19 cellular contexts compared by ENCODE assay signal in the genomic region with DNA sequence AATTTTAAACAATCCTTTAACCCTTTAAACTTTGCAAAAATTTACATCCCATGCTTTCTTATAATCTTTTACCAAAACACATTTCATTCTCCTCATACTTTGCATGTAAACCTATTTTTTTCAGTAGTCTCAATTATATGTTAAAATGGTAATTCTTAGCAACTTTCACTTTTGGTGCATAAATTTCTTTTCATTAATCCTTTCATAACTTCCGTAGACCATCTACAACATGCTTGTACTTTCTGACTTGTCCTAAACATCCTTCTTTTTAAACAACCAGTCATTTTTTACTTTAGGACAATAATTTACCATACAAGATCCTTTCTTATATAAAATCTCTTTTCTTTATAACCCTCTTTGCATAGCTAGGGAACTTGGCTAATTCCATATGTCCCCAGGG. TPM values are rescaled to one million over a fixed set of nuclear protein-coding genes. Genes with fewer than 3 reads are reported as not detected.
A peak's percentile ranks its signal among the peaks of the same experiment; 100 is the strongest.
DNase-seq lines count a peak whose midpoint lies in the region; ATAC-seq and TF ChIP-seq lines count a peak whose summit lies in the region.
"Had no signal": no experiment of that assay in that cellular context is flagged by ENCODE, and none has a peak within 500 bp of the region (broad histone marks: within the 10 kb centered on the region; RNA-seq: fewer than 3 reads in every experiment).

No MANE protein-coding gene starts in this region.

- H3K4me3 ChIP-seq in mucosa of descending colon, result no peak overlapping the region
- H3K4me3 ChIP-seq: suprapubic skin, uterus had no signal

- H3K9me3 ChIP-seq in mucosa of descending colon, result peaks cover 10% of the 10 kb centered on the region
- H3K9me3 ChIP-seq: suprapubic skin, uterus had no signal

- DNase-seq in NCI-H82 (lab: John Stamatoyannopoulos, UW) (peak; percentile 6), NCI-H82 treated with DMSO at 0.1 percent for 48 hours (lab: John Stamatoyannopoulos, UW; ENCODE audit: unreplicated experiment) (no peak), HS-27A (ENCODE audit: low read depth) (peak; percentile 22), RKO (ENCODE audit: low spot score) (peak; percentile 30), left kidney (ENCODE audit: low read depth, low spot score) (peak; percentile 41), mucosa of descending colon (no peak)
- DNase-seq: activated CD4-positive, alpha-beta T cell treated with anti-CD3 and anti-CD28 coated beads for 48 hours; activated effector memory CD4-positive, alpha-beta T cell treated with Interleukin-2 at 50 U/mL for 16 hours; CD4-positive, alpha-beta memory T cell; left ventricle myocardium superior; NCI-H187 treated with DMSO at 0.1 percent for 48 hours; NCI-H524 treated with DMSO at 0.1 percent for 48 hours; SHP77 treated with DMSO at 0.1 percent for 48 hours; T-helper 1 cell; uterus had no signal

- no peaks in the 10 kb centered on the region for H3K4me1 ChIP-seq in mucosa of descending colon (ENCODE audit: low read depth)
- H3K4me1 ChIP-seq: suprapubic skin, uterus had no signal

- no peaks in the 10 kb centered on the region for H3K36me3 ChIP-seq in mucosa of descending colon (ENCODE audit: low read depth)
- H3K36me3 ChIP-seq: suprapubic skin, uterus had no signal

- no peak for TF ChIP-seq CTCF in mucosa of descending colon (IDR thresholded peaks at IDR 0.05)

- ATAC-seq in GM21381 (IDR thresholded peaks at IDR 0.05; ENCODE audit: unreplicated experiment) (no peak), GM19455 (IDR thresholded peaks at IDR 0.05; ENCODE audit: unreplicated experiment) (no peak), mucosa of descending colon (no peak)
- ATAC-seq: esophagus mucosa, left ventricle myocardium superior had no signal

- intact Hi-C loops in mucosa of descending colon (cut with DNase I, micrococcal nuclease), result no loop called here

RNA-seq across cellular contexts. Expression of a gene that starts 19.5 kb away (rescaled TPM):
- total RNA-seq in mucosa of descending colon, result 10 to 100 TPM; 25.0 to 42.5 (median 27.8) TPM

Comparison
In these comparisons a context has a peak if more than half of its experiments do, and no peak if none do; other contexts are left out.
1. DNase-seq: peak in NCI-H82 (single experiment), HS-27A (single experiment), RKO (single experiment) and left kidney (single experiment); none in NCI-H82 treated with DMSO at 0.1 percent for 48 hours (single experiment) and mucosa of descending colon (0 of 3).